Comparison of ENCODE assay signal across 16 cellular contexts in the genomic region with DNA sequence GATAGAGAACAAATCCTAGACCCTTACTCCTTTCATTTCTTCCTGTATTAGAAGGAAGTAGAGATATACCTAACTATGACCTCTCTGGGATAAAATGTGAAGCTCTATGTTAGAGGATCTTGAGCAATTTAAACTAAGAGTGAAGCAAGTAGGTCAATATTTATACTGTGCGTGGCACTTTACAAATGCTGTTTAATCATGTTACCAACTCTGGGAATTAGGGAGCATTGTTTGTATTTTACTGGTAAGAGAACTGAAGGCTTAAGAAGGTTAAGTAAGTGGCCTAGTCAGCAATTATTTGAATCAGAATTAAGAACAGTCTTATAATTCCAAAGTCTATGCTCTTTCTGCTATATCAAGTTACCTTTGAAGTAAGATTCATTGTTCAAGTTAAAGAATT. TPM values are rescaled to one million over a fixed set of nuclear protein-coding genes. Genes with fewer than 3 reads are reported as not detected.
A peak's percentile ranks its signal among the peaks of the same experiment; 100 is the strongest.
DNase-seq lines count a peak whose midpoint lies in the region; ATAC-seq, FAIRE-seq and TF ChIP-seq lines count a peak whose summit lies in the region.
"Had no signal": no experiment of that assay in that cellular context is flagged by ENCODE, and none has a peak within 500 bp of the region (broad histone marks: within the 10 kb centered on the region; RNA-seq: fewer than 3 reads in every experiment).

No MANE protein-coding gene starts in this region.

- DNase-seq in IMR-90: peak; percentile 29
- no peak for DNase-seq in K562 (ENCODE audit: extremely low read depth in 1 of 4, low spot score in 3 of 4)
- no peak for DNase-seq in keratinocyte (ENCODE audit: low read depth, low spot score)
- no peak for DNase-seq in erythroblast (lab: John Stamatoyannopoulos, UW)
- DNase-seq: activated B cell treated with CpG ODN at 0.5 μM for 24 hours; amniotic stem cell; C1 segment of cervical spinal cord; naive B cell; stimulated activated CD4-positive, alpha-beta T cell treated with anti-CD3 and anti-CD28 coated beads, Interleukin-4, amount 100 ng/mL, for 4 hours had no signal

- no peak overlapping the region for H3K9ac ChIP-seq in IMR-90 (ENCODE audit: low read depth, low read length)
- no peak overlapping the region for H3K9ac ChIP-seq in K562 (ENCODE audit: insufficient read depth in 1 of 2, low read depth in 2 of 2, low read length in 2 of 2)
- H3K9ac ChIP-seq in keratinocyte (ENCODE audit: control insufficient read depth, extremely low read depth, insufficient read depth, low read length): no peak overlapping the region
- H3K9ac ChIP-seq in stomach smooth muscle (ENCODE audit: low read length in 2 of 2): peak overlapping the region in 1 of 2 donors; percentile 54

- H2AK5ac ChIP-seq in IMR-90 (ENCODE audit: low read depth, low read length): no peak overlapping the region

- FAIRE-seq in K562 (lab: Jason Lieb, UNC) (no peak), keratinocyte (lab: Jason Lieb, UNC) (no peak)
- FAIRE-seq: frontal cortex, GM12878 had no signal

- no peak overlapping the region for H2BK20ac ChIP-seq in IMR-90 (ENCODE audit: low read depth, low read length)

- H3K79me2 ChIP-seq in K562 (ENCODE audit: control insufficient read depth, insufficient read depth, low read length): no peaks in the 10 kb centered on the region
- no peaks in the 10 kb centered on the region for H3K79me2 ChIP-seq in keratinocyte (ENCODE audit: control insufficient read depth, insufficient read depth, low read length)

- H3K9me3 ChIP-seq in IMR-90 (ENCODE audit: control insufficient read depth, insufficient read depth, low read length) (no peaks in the 10 kb centered on the region), K562 (replicated peaks; ENCODE audit: control insufficient read depth, insufficient read depth, low read depth, low read length) (no peaks in the 10 kb centered on the region), keratinocyte (ENCODE audit: control insufficient read depth, low read depth, low read length) (no peaks in the 10 kb centered on the region), stomach smooth muscle (ENCODE audit: control insufficient read depth in 2 of 2, low read length in 2 of 2) (no peaks in the 10 kb centered on the region)
- H3K9me3 ChIP-seq: right atrium auricular region had no signal

- no peak for TF ChIP-seq CTCF in IMR-90 (conservative IDR thresholded peaks at IDR 0.05; ENCODE audit: low read depth, low read length)
- no peak for TF ChIP-seq CTCF in K562 (IDR thresholded peaks at IDR 0.05 in 2 of 3, conservative IDR thresholded peaks at IDR 0.05 in 1 of 3; ENCODE audit: insufficient read depth in 2 of 3, low read depth in 1 of 3, low read length in 3 of 3)
- no peak for TF ChIP-seq CTCF in keratinocyte (optimal IDR thresholded peaks at IDR 0.05 in 1 of 3, IDR thresholded peaks at IDR 0.05 in 1 of 3, conservative IDR thresholded peaks at IDR 0.05 in 1 of 3; ENCODE audit: extremely low read depth in 1 of 3, insufficient read depth in 2 of 3, low read length in 3 of 3)

- H3K4me1 ChIP-seq in IMR-90 (ENCODE audit: control insufficient read depth, insufficient read depth, low read length): peaks cover 5% of the 10 kb centered on the region; the same call in 1 of the 2 replicates
- H3K4me1 ChIP-seq in K562 (replicated peaks in 1 of 2; ENCODE audit: control insufficient read depth in 2 of 2, insufficient read depth in 2 of 2, low read length in 2 of 2): no peaks in the 10 kb centered on the region
- peaks cover 48% of the 10 kb centered on the region for H3K4me1 ChIP-seq in keratinocyte (ENCODE audit: control insufficient read depth, extremely low read depth, insufficient read depth, low read length)
- peaks cover 10% of the 10 kb centered on the region for H3K4me1 ChIP-seq in stomach smooth muscle (ENCODE audit: control insufficient read depth, insufficient read depth, low read length)
- H3K4me1 ChIP-seq: right atrium auricular region had no signal

- H4K8ac ChIP-seq in IMR-90 (ENCODE audit: low read depth in 2 of 2, low read length in 2 of 2): no peak overlapping the region

- H3K18ac ChIP-seq in IMR-90 (ENCODE audit: low read depth, low read length): no peak overlapping the region

- no peak for ATAC-seq in IMR-90 (ENCODE audit: low read depth)
- ATAC-seq in K562: no peak
- ATAC-seq in GM18909 (IDR thresholded peaks at IDR 0.05; ENCODE audit: poor library complexity, unreplicated experiment): no peak
- ATAC-seq in GM18520 (IDR thresholded peaks at IDR 0.05; ENCODE audit: unreplicated experiment): no peak
- ATAC-seq: GM12878; stimulated activated memory B cell treated with anti-CD40 and anti-IgM and Interleukin-4, amounts not matched to agents 10 μg/mL and 1 μg/mL and 100 μg/mL, for 72 hours had no signal

- H3K4me2 ChIP-seq in IMR-90 (ENCODE audit: low read depth, low read length): no peak overlapping the region; the same call in 1 of the 2 replicates
- no peak overlapping the region for H3K4me2 ChIP-seq in K562 (ENCODE audit: insufficient read depth, low read length)
- peak overlapping the region; percentile 44 for H3K4me2 ChIP-seq in keratinocyte (ENCODE audit: control insufficient read depth, extremely low read depth, insufficient read depth, low read depth, low read length)

- peak overlapping the region; percentile 29; the same call in 1 of the 2 replicates for H3K23ac ChIP-seq in IMR-90 (ENCODE audit: low read depth, low read length)

- peaks cover 20 to 58% of the 10 kb centered on the region in 2 experiments; a peak in 3 of 4 replicates for H3K79me1 ChIP-seq in IMR-90 (ENCODE audit: low read depth in 1 of 2, low read length in 2 of 2)

- no peak overlapping the region for H4K5ac ChIP-seq in IMR-90 (ENCODE audit: low read depth, low read length)

- POLR2A ChIA-PET in IMR-90 (lab: Charles Lee; ENCODE audit: unreplicated experiment) (interaction anchor here (0.5 kb wide), 1 partner anchor 177 kb away, joined by 16 read pairs; no protein-coding TSS in a partner anchor), K562 (lab: Yijun Ruan, JAX) (no interaction called here)

- H4K20me1 ChIP-seq in IMR-90 (ENCODE audit: insufficient read depth, low read length) (peaks cover 7% of the 10 kb centered on the region), K562 (replicated peaks; ENCODE audit: control insufficient read depth, insufficient read depth, low read length) (no peaks in the 10 kb centered on the region), keratinocyte (ENCODE audit: control insufficient read depth, extremely low read depth, insufficient read depth, low read length) (no peaks in the 10 kb centered on the region)

- H2BK5ac ChIP-seq in IMR-90 (ENCODE audit: low read depth, low read length, poor library complexity, severe bottlenecking): no peak overlapping the region

- H3K14ac ChIP-seq in IMR-90 (replicated peaks; ENCODE audit: low read depth, low read length): no peak overlapping the region

- H3K4me3 ChIP-seq in IMR-90 (ENCODE audit: insufficient read depth, low read depth, low read length) (no peak overlapping the region), K562 (no peak overlapping the region), keratinocyte (ENCODE audit: control insufficient read depth in 2 of 3, extremely low read depth in 1 of 3, insufficient read depth in 2 of 3, low read depth in 1 of 3, low read length in 3 of 3) (no peak overlapping the region), stomach smooth muscle (ENCODE audit: low read length in 2 of 2) (no peak overlapping the region)
- H3K4me3 ChIP-seq: GM12878, right atrium auricular region had no signal

- CTCF ChIA-PET in IMR-90 (lab: Yijun Ruan, JAX): no interaction called here
- CTCF ChIA-PET in K562 (lab: Yijun Ruan, JAX; ENCODE audit: low intra/inter-chr PET ratio): no interaction called here

- no peak overlapping the region for H3K27ac ChIP-seq in IMR-90 (ENCODE audit: insufficient read depth, low read length)
- no peak overlapping the region for H3K27ac ChIP-seq in K562 (ENCODE audit: extremely low read depth, low read depth, low read length)
- H3K27ac ChIP-seq in keratinocyte (ENCODE audit: control insufficient read depth, insufficient read depth, low read length): peak overlapping the region; percentile 52
- peak overlapping the region; percentile 53 for H3K27ac ChIP-seq in stomach smooth muscle (ENCODE audit: low read length)
- H3K27ac ChIP-seq: right atrium auricular region had no signal

- no peak for TF ChIP-seq EP300 in K562 (IDR thresholded peaks at IDR 0.05; ENCODE audit: low read length)

- intact Hi-C loops in IMR-90 (cut with micrococcal nuclease): no loop called here
- intact Hi-C loops in K562 (cut with micrococcal nuclease): no loop called here

- peaks cover 13% of the 10 kb centered on the region for H3K36me3 ChIP-seq in IMR-90 (ENCODE audit: control insufficient read depth, insufficient read depth, low read length)
- no peaks in the 10 kb centered on the region for H3K36me3 ChIP-seq in K562 (ENCODE audit: control insufficient read depth, insufficient read depth, low read length)
- peaks cover 0 to 3% of the 10 kb centered on the region in 2 experiments for H3K36me3 ChIP-seq in keratinocyte (ENCODE audit: control insufficient read depth in 2 of 2, extremely low read depth in 1 of 2, insufficient read depth in 2 of 2, low read length in 2 of 2)
- peaks cover 0 to 15% of the 10 kb centered on the region in 2 donors for H3K36me3 ChIP-seq in stomach smooth muscle (ENCODE audit: control insufficient read depth in 2 of 2, insufficient read depth in 2 of 2, low read length in 2 of 2)
- H3K36me3 ChIP-seq: right atrium auricular region had no signal

- no peak overlapping the region for H2BK15ac ChIP-seq in IMR-90 (ENCODE audit: low read depth, low read length)

- TF ChIP-seq RAD21 in IMR-90 (IDR thresholded peaks at IDR 0.05; ENCODE audit: low read length) (no peak), K562 (CRISPR knock-in tag; conservative IDR thresholded peaks at IDR 0.05 in 1 of 2, IDR thresholded peaks at IDR 0.05 in 1 of 2) (no peak)

- H3K27me3 ChIP-seq in IMR-90 (ENCODE audit: control insufficient read depth, insufficient read depth, low read length): no peaks in the 10 kb centered on the region
- no peaks in the 10 kb centered on the region for H3K27me3 ChIP-seq in K562 (ENCODE audit: control insufficient read depth in 2 of 2, insufficient read depth in 2 of 2, low read length in 2 of 2)
- H3K27me3 ChIP-seq in keratinocyte (ENCODE audit: control insufficient read depth, extremely low read depth, insufficient read depth, low read length): no peaks in the 10 kb centered on the region
- H3K27me3 ChIP-seq in stomach smooth muscle (ENCODE audit: control insufficient read depth in 1 of 2, insufficient read depth in 2 of 2, low read length in 2 of 2): no peaks in the 10 kb centered on the region
- H3K27me3 ChIP-seq: right atrium auricular region had no signal

- no peak overlapping the region for H3K56ac ChIP-seq in IMR-90 (ENCODE audit: extremely low read depth, insufficient read depth, low read length)

- WGBS in IMR-90 (ENCODE audit: extremely low coverage in 2 of 2, insufficient read length in 1 of 2), 2 experiments: no CpG with 5 or more reads among the region's 1 CpG
- 0% methylated on average over 1 of the region's 1 CpG for WGBS in K562 (ENCODE audit: insufficient coverage, low coverage, missing lambda C conversion rate)

- H3K4ac ChIP-seq in IMR-90 (ENCODE audit: low read depth, low read length): no peak overlapping the region

- H2BK120ac ChIP-seq in IMR-90 (ENCODE audit: low read depth, low read length): no peak overlapping the region

- H2AK9ac ChIP-seq in IMR-90 (replicated peaks; ENCODE audit: low read depth, low read length, poor library complexity): no peak overlapping the region

- no TSS peak for BruUV-seq in IMR-90 (replicated peaks; lab: Mats Ljungman, UMichigan)
- no TSS peak for BruUV-seq in K562 (replicated peaks; lab: Mats Ljungman, UMichigan)

- peaks cover 3% of the 10 kb centered on the region for H3K9me1 ChIP-seq in IMR-90 (ENCODE audit: insufficient read depth, low read length)
- no peaks in the 10 kb centered on the region for H3K9me1 ChIP-seq in K562 (ENCODE audit: control insufficient read depth, insufficient read depth, low read length)
- H3K9me1 ChIP-seq in keratinocyte (ENCODE audit: control insufficient read depth, extremely low read depth, insufficient read depth, low read length): no peaks in the 10 kb centered on the region

- in situ Hi-C loops in IMR-90 (cut with MboI; ENCODE audit: low sequenced_read_pairs): no loop called here
- in situ Hi-C loops in K562 (cut with MboI): no loop called here

- no peak for TF ChIP-seq POLR2A in IMR-90 (IDR thresholded peaks at IDR 0.05; ENCODE audit: low read depth, low read length)
- no peak for TF ChIP-seq POLR2A in K562 (conservative IDR thresholded peaks at IDR 0.05)
- no peak for TF ChIP-seq POLR2A in erythroblast (IDR thresholded peaks at IDR 0.05; ENCODE audit: low read length)

- H4K91ac ChIP-seq in IMR-90 (ENCODE audit: insufficient read depth, low read depth, low read length): no peak overlapping the region

- dilution Hi-C loops in IMR-90 (cut with HindIII; ENCODE audit: low sequenced_read_pairs, unreplicated experiment) (no loop called here), keratinocyte (cut with MboI; ENCODE audit: extremely low pct_ligation_motif_present, low sequenced_read_pairs) (no loop called here)

- H2AFZ ChIP-seq in IMR-90 (replicated peaks; ENCODE audit: low read length, poor library complexity) (no peak overlapping the region), K562 (ENCODE audit: low read depth, low read length) (no peak overlapping the region), keratinocyte (ENCODE audit: control insufficient read depth, low read length) (no peak overlapping the region)

RNA-seq across cellular contexts. Expression of gene TNC, which starts 12.0 kb away (rescaled TPM):
- total RNA-seq in IMR-90 (2012; rRNA removed) (170 and 192 TPM in 2 replicates), K562 (2014; rRNA removed) (under 0.01 TPM in 1 of 2 replicates, not detected in the other), K562 (2014; rRNA removed; fragmentation: Illumina TruSeq; extraction: Trizol) (not detected in 2 replicates), K562 (2015; rRNA removed; fragmentation: Illumina TruSeq; extraction: Trizol) (not detected in 2 replicates), K562 (2021) (0.16 and 0.29 TPM in 2 replicates)
- polyA plus RNA-seq in IMR-90 (2012; rRNA removed) (236 and 253 TPM in 2 replicates), K562 (2011; rRNA removed) (not detected in 2 replicates), K562 (2014; fragmentation: Illumina TruSeq; extraction: Trizol) (not detected in 2 replicates), K562 (2014; fragmentation: Nextera tagmentation; extraction: Ambion mirVana) (not detected), K562 (2014; rRNA removed) (not detected in 2 replicates), keratinocyte (50.0 to 103 TPM (median 58.7 TPM) in 3 replicates)
- 158 and 229 TPM in 2 replicates for polyA plus RNA-seq in IMR-90 (2012; cell fraction: cytosol; rRNA removed)
- 320 and 374 TPM in 2 replicates for polyA plus RNA-seq in IMR-90 (2012; cell fraction: nucleus; rRNA removed; ENCODE audit: low replicate concordance)
- total RNA-seq in K562 (2011; cell fraction: chromatin; rRNA removed; ENCODE audit: low replicate concordance): 0.05 TPM in 1 of 2 replicates, not detected in the other
- 0.17 TPM in 1 of 2 replicates, not detected in the other for total RNA-seq in K562 (2011; cell fraction: nucleolus; rRNA removed)
- not detected in 2 replicates for total RNA-seq in K562 (2011; cell fraction: nucleoplasm; rRNA removed)
- not detected in 2 replicates for polyA plus RNA-seq in K562 (2011; cell fraction: cytosol; rRNA removed)
- not detected in 2 replicates for polyA plus RNA-seq in K562 (2011; cell fraction: nucleus; rRNA removed)
- 1.1 TPM in 1 of 2 replicates, not detected in the other for polyA plus RNA-seq in K562 (2012)
- polyA minus RNA-seq in K562 (2011; rRNA and poly(A)+ RNA removed): not detected in 2 replicates
- polyA minus RNA-seq in K562 (2011; cell fraction: cytosol; rRNA and poly(A)+ RNA removed): not detected in 2 replicates
- not detected in 2 replicates for polyA minus RNA-seq in K562 (2011; cell fraction: nucleus; rRNA and poly(A)+ RNA removed)
- 9.7 TPM for polyA plus RNA-seq in keratinocyte (2011; ENCODE audit: low read depth)
- 11.0 and 13.9 TPM in 2 replicates for polyA plus RNA-seq in keratinocyte (2011; cell fraction: cytosol; rRNA removed)
- polyA plus RNA-seq in keratinocyte (2011; cell fraction: nucleus; rRNA removed): 220 and 317 TPM in 2 replicates
- 9.3 and 67.3 TPM in 2 replicates for polyA plus RNA-seq in keratinocyte (2012; ENCODE audit: low replicate concordance)
- polyA minus RNA-seq in keratinocyte: 156 to 171 TPM (median 163 TPM) in 3 replicates
- 52.0 TPM for polyA minus RNA-seq in keratinocyte (2011; cell fraction: cytosol; rRNA and poly(A)+ RNA removed)
- 323 and 527 TPM in 2 replicates for polyA minus RNA-seq in keratinocyte (2011; cell fraction: nucleus; rRNA and poly(A)+ RNA removed)
- total RNA-seq: activated B cell treated with CpG ODN at 0.5 μM for 24 hours had no signal

Comparison
In these comparisons a context has a peak if more than half of its experiments do, and no peak if none do; other contexts are left out.
1. H3K27ac ChIP-seq: peak in keratinocyte (single experiment) and stomach smooth muscle (single experiment); none in IMR-90 (single experiment) and K562 (single experiment).
2. RNA of gene TNC, which starts 12.0 kb away (polyA plus RNA-seq): 158 to 374 TPM in IMR-90 and 9.3 to 317 TPM in keratinocyte; 1.1 TPM in K562; every median in the first group is over 4 times any median in the second.